18 cellular contexts compared by ENCODE assay signal in genomic region chr4:147933779-147934178, GRCh38.
DNase-seq lines count a peak whose midpoint lies in the region; ATAC-seq lines count a peak whose summit lies in the region.
"Had no signal": no experiment of that assay in that cellular context is flagged by ENCODE, and none has a peak within 500 bp of the region (broad histone marks: within the 10 kb centered on the region; RNA-seq: fewer than 3 reads in every experiment).

No MANE protein-coding gene starts in this region.

- H3K9ac ChIP-seq in mesenchymal stem cell (ENCODE audit: low read length), result no peak overlapping the region
- H3K9ac ChIP-seq: BLaER1 treated with 17β-estradiol and CSF1 and Interleukin-3, amounts not matched to agents 10 nM and 100 nM had no signal

- no peak overlapping the region for H3K18ac ChIP-seq in mesenchymal stem cell (ENCODE audit: low read depth in 1 of 2, low read length in 2 of 2)

- H3K9me3 ChIP-seq in mesenchymal stem cell (ENCODE audit: control insufficient read depth, low read length), result no peaks in the 10 kb centered on the region

- no peak overlapping the region for H2BK120ac ChIP-seq in mesenchymal stem cell (ENCODE audit: low read depth, low read length)

- peak overlapping the region; percentile 18 for H2BK15ac ChIP-seq in mesenchymal stem cell (ENCODE audit: low read depth, poor library complexity, severe bottlenecking)

- no peak overlapping the region for H2BK12ac ChIP-seq in mesenchymal stem cell (ENCODE audit: low read length in 2 of 2)

- H3K14ac ChIP-seq in mesenchymal stem cell (ENCODE audit: low read length in 2 of 2), result no peak overlapping the region

- no peak for DNase-seq in mesenchymal stem cell
- no peak for DNase-seq in stimulated activated effector memory CD8-positive, alpha-beta T cell treated with anti-CD3 and anti-CD28 coated beads, Interleukin-12 subunit alpha, Interleukin-12 subunit beta, amount 100 ng/mL, for 72 hours (ENCODE audit: low spot score in 2 of 2)
- no peak for DNase-seq in DMS153 (lab: John Stamatoyannopoulos, UW)
- DNase-seq in stimulated activated CD4-positive, alpha-beta T cell treated with anti-CD3 and anti-CD28 coated beads, Interleukin-12 subunit alpha, Interleukin-12 subunit beta, amount 100 ng/mL, for 4 hours, result no peak
- DNase-seq: Calu3; CD8-positive, alpha-beta T cell; DND-41; EL; GOT3; H7; HFFc6 had no signal

- 95% methylated on average over 3 of the region's 3 CpGs for WGBS in mesenchymal stem cell

- no peaks in the 10 kb centered on the region for H3K27me3 ChIP-seq in mesenchymal stem cell (ENCODE audit: control insufficient read depth in 1 of 2, insufficient read depth in 1 of 2, low read length in 2 of 2)
- H3K27me3 ChIP-seq: BLaER1 treated with 17β-estradiol and CSF1 and Interleukin-3, amounts not matched to agents 10 nM and 100 nM had no signal

- no peak overlapping the region for H3K4me2 ChIP-seq in mesenchymal stem cell (ENCODE audit: low read length, poor library complexity, severe bottlenecking)
- H3K4me2 ChIP-seq: BLaER1 treated with 17β-estradiol and CSF1 and Interleukin-3, amounts not matched to agents 10 nM and 100 nM had no signal

- no peak overlapping the region for H2AK5ac ChIP-seq in mesenchymal stem cell (ENCODE audit: low read length, severe bottlenecking)

- H3K4me1 Mint-ChIP-seq in stimulated activated effector memory CD8-positive, alpha-beta T cell treated with anti-CD3 and anti-CD28 coated beads, Interleukin-12 subunit alpha, Interleukin-12 subunit beta, amount 100 ng/mL, for 72 hours, result no peaks in the 10 kb centered on the region
- H3K4me1 Mint-ChIP-seq: B cell had no signal

- H4K8ac ChIP-seq in mesenchymal stem cell (ENCODE audit: low read length), result no peak overlapping the region

- H3K23ac ChIP-seq in mesenchymal stem cell (ENCODE audit: low read length in 2 of 2), result no peak overlapping the region

- no peaks in the 10 kb centered on the region for H3K9me3 Mint-ChIP-seq in stimulated activated effector memory CD8-positive, alpha-beta T cell treated with anti-CD3 and anti-CD28 coated beads, Interleukin-12 subunit alpha, Interleukin-12 subunit beta, amount 100 ng/mL, for 72 hours
- H3K9me3 Mint-ChIP-seq: CD8-positive, alpha-beta T cell; HFFc6 had no signal

- peaks cover 19% of the 10 kb centered on the region for H3K79me1 ChIP-seq in mesenchymal stem cell (replicated peaks; ENCODE audit: low read length, poor library complexity, severe bottlenecking)

- H3K4me3 Mint-ChIP-seq in stimulated activated effector memory CD8-positive, alpha-beta T cell treated with anti-CD3 and anti-CD28 coated beads, Interleukin-12 subunit alpha, Interleukin-12 subunit beta, amount 100 ng/mL, for 72 hours, result no peak overlapping the region
- H3K4me3 Mint-ChIP-seq: B cell; CD8-positive, alpha-beta T cell; HFFc6 had no signal

- H3K4me3 ChIP-seq in mesenchymal stem cell (ENCODE audit: insufficient read depth in 1 of 2, low read depth in 1 of 2, low read length in 2 of 2), result no peak overlapping the region
- H3K4me3 ChIP-seq: BLaER1 treated with 17β-estradiol and CSF1 and Interleukin-3, amounts not matched to agents 10 nM and 100 nM; GM12878 had no signal

- H2BK5ac ChIP-seq in mesenchymal stem cell (ENCODE audit: low read depth, low read length, poor library complexity, severe bottlenecking), result no peak overlapping the region

- no peak overlapping the region for H4K91ac ChIP-seq in mesenchymal stem cell (ENCODE audit: low read length)

- no peak overlapping the region for H3K27ac Mint-ChIP-seq in stimulated activated effector memory CD8-positive, alpha-beta T cell treated with anti-CD3 and anti-CD28 coated beads, Interleukin-12 subunit alpha, Interleukin-12 subunit beta, amount 100 ng/mL, for 72 hours
- H3K27ac Mint-ChIP-seq: B cell; CD8-positive, alpha-beta T cell; HFFc6 had no signal

- H3K36me3 Mint-ChIP-seq in stimulated activated effector memory CD8-positive, alpha-beta T cell treated with anti-CD3 and anti-CD28 coated beads, Interleukin-12 subunit alpha, Interleukin-12 subunit beta, amount 100 ng/mL, for 72 hours, result peaks cover 6% of the 10 kb centered on the region

- no peak overlapping the region for H3K27ac ChIP-seq in mesenchymal stem cell (ENCODE audit: low read length, poor library complexity, severe bottlenecking)
- H3K27ac ChIP-seq: BLaER1 treated with 17β-estradiol and CSF1 and Interleukin-3, amounts not matched to agents 10 nM and 100 nM had no signal

- H3K36me3 ChIP-seq in mesenchymal stem cell (ENCODE audit: control insufficient read depth in 1 of 2, insufficient read depth in 2 of 2, low read depth in 1 of 2, low read length in 2 of 2), result peaks cover 10 to 60% of the 10 kb centered on the region in 2 experiments

- H3K4ac ChIP-seq in mesenchymal stem cell (ENCODE audit: low read depth in 1 of 2, low read length in 2 of 2), result no peak overlapping the region

- no peaks in the 10 kb centered on the region for H3K4me1 ChIP-seq in mesenchymal stem cell (ENCODE audit: control insufficient read depth, insufficient read depth, low read depth, low read length)
- H3K4me1 ChIP-seq: BLaER1 treated with 17β-estradiol and CSF1 and Interleukin-3, amounts not matched to agents 10 nM and 100 nM had no signal

- H2AFZ ChIP-seq in mesenchymal stem cell (ENCODE audit: low read depth, low read length), result no peak overlapping the region

- ATAC-seq in GM18867 (IDR thresholded peaks at IDR 0.05; ENCODE audit: unreplicated experiment) (peak; percentile 17), HG02870 (IDR thresholded peaks at IDR 0.05; ENCODE audit: unreplicated experiment) (peak; percentile 9), HG03045 (IDR thresholded peaks at IDR 0.05; ENCODE audit: unreplicated experiment) (no peak)
- peak; percentile 21 for ATAC-seq in stimulated activated effector memory CD8-positive, alpha-beta T cell treated with anti-CD3 and anti-CD28 coated beads, Interleukin-12 subunit alpha, Interleukin-12 subunit beta, amount 100 ng/mL, for 72 hours
- ATAC-seq: CD8-positive, alpha-beta T cell; HCT116 had no signal
